ENCODE assay signal across 9 cellular contexts in genomic region chr19:55305491-55305890, GRCh38. TPM values are rescaled to one million over a fixed set of nuclear protein-coding genes. Genes with fewer than 3 reads are reported as not detected.
DNase-seq lines count a peak whose midpoint lies in the region; ATAC-seq and TF ChIP-seq lines count a peak whose summit lies in the region.
"Had no signal": no experiment of that assay in that cellular context is flagged by ENCODE, and none has a peak within 500 bp of the region (broad histone marks: within the 10 kb centered on the region; RNA-seq: fewer than 3 reads in every experiment).

No MANE protein-coding gene starts in this region.

- H4K20me1 ChIP-seq in OCI-LY7 (ENCODE audit: insufficient read depth, low read length) (no peaks in the 10 kb centered on the region), hepatocyte (ENCODE audit: insufficient read depth, poor library complexity, severe bottlenecking) (no peaks in the 10 kb centered on the region)

- H3K4me3 Mint-ChIP-seq in activated T-cell treated with anti-CD3 and anti-CD28 coated beads, Interleukin-2, amount 50 U/mL, for 72 hours = no peak overlapping the region
- peak overlapping the region in 1 of 5 donors; percentile 41 for H3K4me3 Mint-ChIP-seq in immature natural killer cell

- H3K27ac ChIP-seq in OCI-LY7 (ENCODE audit: low read depth, low read length, poor library complexity, severe bottlenecking) (no peak overlapping the region), stomach (no peak overlapping the region), hepatocyte (no peak overlapping the region)
- H3K27ac ChIP-seq: SJSA1 had no signal

- H3K27ac Mint-ChIP-seq in activated T-cell treated with anti-CD3 and anti-CD28 coated beads, Interleukin-2, amount 50 U/mL, for 72 hours = no peak overlapping the region
- peak overlapping the region in 2 of 6 donors; percentile 20 to 32 for H3K27ac Mint-ChIP-seq in immature natural killer cell

- ATAC-seq in activated T-cell treated with anti-CD3 and anti-CD28 coated beads, Interleukin-2, amount 50 U/mL, for 72 hours (replicated peaks in 1 of 2) = peak; percentile 50 to 56

- CTCF ChIA-PET in OCI-LY7 (lab: Charles Lee; ENCODE audit: unreplicated experiment) = no interaction called here

- intact Hi-C loops in OCI-LY7 (cut with micrococcal nuclease; ENCODE audit: unreplicated experiment) = no loop called here
- intact Hi-C loops in stomach (cut with DNase I; ENCODE audit: low total_unique reads) = loop anchor here (10.0 kb wide), 1 partner anchor 109 kb away; no protein-coding TSS in a partner anchor

- H3K36me3 ChIP-seq in OCI-LY7 (ENCODE audit: insufficient read depth, low read length) = peaks cover 44% of the 10 kb centered on the region
- H3K36me3 ChIP-seq in stomach = peaks cover 0 to 61% (median 27%) of the 10 kb centered on the region in 4 donors
- no peaks in the 10 kb centered on the region for H3K36me3 ChIP-seq in hepatocyte (replicated peaks; ENCODE audit: insufficient read depth, low read depth)

- no peaks in the 10 kb centered on the region for H3K9me3 Mint-ChIP-seq in activated T-cell treated with anti-CD3 and anti-CD28 coated beads, Interleukin-2, amount 50 U/mL, for 72 hours
- H3K9me3 Mint-ChIP-seq in immature natural killer cell = no peaks in the 10 kb centered on the region

- H3K9me2 ChIP-seq in OCI-LY7 (ENCODE audit: insufficient read depth, low read length) (no peaks in the 10 kb centered on the region), hepatocyte (replicated peaks; ENCODE audit: insufficient read depth) (no peaks in the 10 kb centered on the region)

- no peaks in the 10 kb centered on the region for H3K36me3 Mint-ChIP-seq in activated T-cell treated with anti-CD3 and anti-CD28 coated beads, Interleukin-2, amount 50 U/mL, for 72 hours (ENCODE audit: insufficient read depth in 2 of 2)
- peaks cover 0 to 4% (median 0%) of the 10 kb centered on the region in 3 donors for H3K36me3 Mint-ChIP-seq in immature natural killer cell

- no peak for TF ChIP-seq POLR2A in stomach (IDR thresholded peaks at IDR 0.05)

- no peaks in the 10 kb centered on the region for H3K9me3 ChIP-seq in OCI-LY7 (ENCODE audit: low read length)
- H3K9me3 ChIP-seq in stomach = no peaks in the 10 kb centered on the region
- H3K9me3 ChIP-seq in hepatocyte (ENCODE audit: low read depth) = no peaks in the 10 kb centered on the region
- H3K9me3 ChIP-seq: SJSA1 had no signal

- peaks cover 16% of the 10 kb centered on the region for H3K4me1 Mint-ChIP-seq in activated T-cell treated with anti-CD3 and anti-CD28 coated beads, Interleukin-2, amount 50 U/mL, for 72 hours (ENCODE audit: low read depth)
- H3K4me1 Mint-ChIP-seq in immature natural killer cell = peaks cover 11 to 12% of the 10 kb centered on the region in 2 donors

- POLR2A ChIA-PET in OCI-LY7 (lab: Charles Lee) = no interaction called here

- TF ChIP-seq EP300 in stomach (IDR thresholded peaks at IDR 0.05) = no peak

- H3K27me3 ChIP-seq in stomach (peaks cover 0 to 5% (median 0%) of the 10 kb centered on the region in 3 donors), hepatocyte (no peaks in the 10 kb centered on the region)
- H3K27me3 ChIP-seq: SJSA1 had no signal

- H2AFZ ChIP-seq in OCI-LY7 (ENCODE audit: low read length) = no peak overlapping the region
- no peak overlapping the region for H2AFZ ChIP-seq in hepatocyte

- no peaks in the 10 kb centered on the region for H3K79me2 ChIP-seq in OCI-LY7 (ENCODE audit: insufficient read depth, low read depth, low read length)
- H3K79me2 ChIP-seq in hepatocyte = no peaks in the 10 kb centered on the region

- no peaks in the 10 kb centered on the region for H3K27me3 Mint-ChIP-seq in activated T-cell treated with anti-CD3 and anti-CD28 coated beads, Interleukin-2, amount 50 U/mL, for 72 hours (ENCODE audit: low read depth)
- H3K27me3 Mint-ChIP-seq in immature natural killer cell (ENCODE audit: low read depth in 3 of 3) = peaks cover 5 to 7% (median 5%) of the 10 kb centered on the region in 3 donors

- H3K4me3 ChIP-seq in OCI-LY7 (ENCODE audit: low read depth, low read length, poor library complexity, severe bottlenecking) (no peak overlapping the region), stomach (no peak overlapping the region), hepatocyte (no peak overlapping the region)
- H3K4me3 ChIP-seq: SJSA1 had no signal

- 0 out of 2 replicates have a peak overlapping the region, but pooled peaks have one; percentile 3 for H3K4me2 ChIP-seq in OCI-LY7 (ENCODE audit: low read length)
- no peak overlapping the region for H3K4me2 ChIP-seq in hepatocyte

- H3K4me1 ChIP-seq in OCI-LY7 (ENCODE audit: insufficient read depth, low read length, poor library complexity, severe bottlenecking) (peaks cover 66% of the 10 kb centered on the region), stomach (peaks cover 7 to 12% (median 12%) of the 10 kb centered on the region in 4 donors), hepatocyte (ENCODE audit: insufficient read depth) (no peaks in the 10 kb centered on the region)

- 75 to 83% (median 78%) methylated on average over 9 of the region's 9 CpGs for WGBS in stomach, 5 donors
- 93% methylated on average over 9 of the region's 9 CpGs for WGBS in hepatocyte (ENCODE audit: low lambda C conversion rate, missing lambda C conversion rate)

- BruUV-seq in OCI-LY7 (replicated peaks; lab: Mats Ljungman, UMichigan) = no TSS peak

- peak; percentile 27 for DNase-seq in activated gamma-delta T cell treated with Interleukin-2 at 50 U/mL for 16 hours
- no peak for DNase-seq in activated gamma-delta T cell (lab: John Stamatoyannopoulos, UW)
- peak; percentile 80 for DNase-seq in OCI-LY7 (ENCODE audit: low spot score)
- DNase-seq in activated T-cell treated with anti-CD3 and anti-CD28 coated beads, Interleukin-2, amount 50 U/mL, for 72 hours = peak; percentile 47 to 56
- peak; percentile 31 to 40 (median 32) for DNase-seq in immature natural killer cell
- peak; percentile 39 for DNase-seq in stomach
- no peak for DNase-seq in hepatocyte (ENCODE audit: low spot score)
- no peak for DNase-seq in DMS153 treated with DMSO at 0.1 percent for 48 hours (lab: John Stamatoyannopoulos, UW; ENCODE audit: unreplicated experiment)

- TF ChIP-seq CTCF in OCI-LY7 (conservative IDR thresholded peaks at IDR 0.05; ENCODE audit: low read length) (no peak), stomach (IDR thresholded peaks at IDR 0.05) (no peak), hepatocyte (IDR thresholded peaks at IDR 0.05; ENCODE audit: poor library complexity) (no peak)

RNA-seq across cellular contexts. Expression of gene TMEM150B, which starts 19.6 kb away (rescaled TPM):
- total RNA-seq in OCI-LY7 (2014; rRNA removed; shearing (Covaris generic)) = not detected in 2 replicates
- total RNA-seq in OCI-LY7 (2022) (not detected in 2 replicates), stomach (10 to 100 TPM in 1 of 5 donors, 1 to 10 TPM in 2, not detected in 2; 1.3 to 15.8 (median 3.3) TPM), hepatocyte (10.6 and 25.4 TPM in 2 replicates)
- not detected for total RNA-seq in activated T-cell treated with anti-CD3 and anti-CD28 coated beads, Interleukin-2, amount 50 U/mL, for 72 hours
- polyA plus RNA-seq in immature natural killer cell (not detected), stomach (under 1 TPM; 0.18 to 0.92 (median 0.87) TPM), hepatocyte (8.1 and 9.2 TPM in 2 replicates)
- total RNA-seq: SJSA1 had no signal

RNA-seq across cellular contexts. Expression of gene BRSK1, which starts 21.7 kb away (rescaled TPM):
- 15.9 and 16.1 TPM in 2 replicates for total RNA-seq in OCI-LY7 (2014; rRNA removed; shearing (Covaris generic))
- total RNA-seq in OCI-LY7 (2022) = 23.9 and 25.7 TPM in 2 replicates
- total RNA-seq in activated T-cell treated with anti-CD3 and anti-CD28 coated beads, Interleukin-2, amount 50 U/mL, for 72 hours = 10 to 100 TPM; 13.0 to 19.6 TPM
- polyA plus RNA-seq in immature natural killer cell = not detected
- 10 to 100 TPM in 2 of 5 donors, 1 to 10 TPM in 1, not detected in 2; 5.7 to 67.7 (median 45.1) TPM for total RNA-seq in stomach
- polyA plus RNA-seq in stomach = 1 to 10 TPM; 1.5 to 5.0 (median 2.4) TPM
- total RNA-seq in hepatocyte = 3.3 and 13.2 TPM in 2 replicates
- polyA plus RNA-seq in hepatocyte = 2.4 and 2.7 TPM in 2 replicates

RNA-seq across cellular contexts. Expression of gene HSPBP1, which starts 25.6 kb away (rescaled TPM):
- 41.3 and 50.5 TPM in 2 replicates for total RNA-seq in OCI-LY7 (2014; rRNA removed; shearing (Covaris generic))
- total RNA-seq in OCI-LY7 (2022) = 31.9 and 38.7 TPM in 2 replicates
- total RNA-seq in activated T-cell treated with anti-CD3 and anti-CD28 coated beads, Interleukin-2, amount 50 U/mL, for 72 hours = 10 to 100 TPM; 23.9 to 31.1 TPM
- 10 to 100 TPM; 42.6 to 46.7 (median 46.3) TPM for polyA plus RNA-seq in immature natural killer cell
- total RNA-seq in stomach = 10 to 100 TPM in 3 of 5 donors, 1 to 10 TPM in 2; 5.3 to 69.2 (median 14.9) TPM
- 10 to 100 TPM; 27.5 to 40.2 (median 32.6) TPM for polyA plus RNA-seq in stomach
- 31.5 and 33.9 TPM in 2 replicates for total RNA-seq in hepatocyte
- polyA plus RNA-seq in hepatocyte = 52.2 and 54.5 TPM in 2 replicates

RNA-seq across cellular contexts. Expression of gene KMT5C, which starts 34.2 kb away (rescaled TPM):
- 21.2 and 22.8 TPM in 2 replicates for total RNA-seq in OCI-LY7 (2014; rRNA removed; shearing (Covaris generic))
- 36.1 and 43.4 TPM in 2 replicates for total RNA-seq in OCI-LY7 (2022)
- total RNA-seq in activated T-cell treated with anti-CD3 and anti-CD28 coated beads, Interleukin-2, amount 50 U/mL, for 72 hours = 10 to 100 TPM; 29.2 to 31.3 TPM
- 1 to 10 TPM in 2 of 3 donors, under 1 TPM in 1; 0.79 to 2.2 (median 2.1) TPM for polyA plus RNA-seq in immature natural killer cell
- 100 to 1,000 TPM in 2 of 5 donors, 10 to 100 TPM in 2, 1 to 10 TPM in 1; 4.1 to 122 (median 27.7) TPM for total RNA-seq in stomach
- polyA plus RNA-seq in stomach = 1 to 10 TPM; 2.7 to 7.4 (median 5.5) TPM
- total RNA-seq in hepatocyte = 13.6 and 22.8 TPM in 2 replicates
- 23.6 and 38.0 TPM in 2 replicates for polyA plus RNA-seq in hepatocyte

RNA-seq across cellular contexts. Expression of gene PPP6R1, which starts 46.7 kb away (rescaled TPM):
- total RNA-seq in OCI-LY7 (2014; rRNA removed; shearing (Covaris generic)) = 82.0 and 89.6 TPM in 2 replicates
- 156 and 161 TPM in 2 replicates for total RNA-seq in OCI-LY7 (2022)
- total RNA-seq in activated T-cell treated with anti-CD3 and anti-CD28 coated beads, Interleukin-2, amount 50 U/mL, for 72 hours = 100 to 1,000 TPM; 177 to 202 TPM
- polyA plus RNA-seq in immature natural killer cell = 100 to 1,000 TPM in 1 of 3 donors, 10 to 100 TPM in 2; 43.1 to 123 (median 47.9) TPM
- 100 to 1,000 TPM in 1 of 5 donors, 10 to 100 TPM in 4; 36.9 to 112 (median 79.9) TPM for total RNA-seq in stomach
- polyA plus RNA-seq in stomach = 10 to 100 TPM; 19.5 to 33.6 (median 24.4) TPM
- total RNA-seq in hepatocyte = 37.1 and 39.5 TPM in 2 replicates
- polyA plus RNA-seq in hepatocyte = 76.0 and 79.3 TPM in 2 replicates

Comparison
In these comparisons a context has a peak if more than half of its experiments do, and no peak if none do; other contexts are left out.
1. DNase-seq: peak in activated gamma-delta T cell treated with Interleukin-2 at 50 U/mL for 16 hours (single experiment), OCI-LY7 (single experiment), activated T-cell treated with anti-CD3 and anti-CD28 coated beads, Interleukin-2, amount 50 U/mL, for 72 hours (2 of 2), immature natural killer cell (3 of 3) and stomach (single experiment); none in activated gamma-delta T cell (single experiment), hepatocyte (single experiment) and DMS153 treated with DMSO at 0.1 percent for 48 hours (single experiment).